8 cellular contexts compared by ENCODE assay signal in genomic region chr3:45972534-45973402, GRCh38. TPM values are rescaled to one million over a fixed set of nuclear protein-coding genes. Genes with fewer than 3 reads are reported as not detected.
DNase-seq lines count a peak whose midpoint lies in the region; ATAC-seq and TF ChIP-seq lines count a peak whose summit lies in the region.

No MANE protein-coding gene starts in this region.

- peak; percentile 34 for DNase-seq in ACHN
- peak; percentile 42 for DNase-seq in UCSD-AML1 (lab: John Stamatoyannopoulos, UW; ENCODE audit: unreplicated experiment)
- DNase-seq in kidney epithelial cell (ENCODE audit: low read depth): peak; percentile 91
- no peak for DNase-seq in NCI-H510A (lab: John Stamatoyannopoulos, UW)
- DNase-seq in NCI-H187 treated with DMSO at 0.1 percent for 48 hours (lab: John Stamatoyannopoulos, UW): no peak
- no peak for DNase-seq in activated CD8-positive, alpha-beta memory T cell treated with anti-CD3 and anti-CD28 coated beads for 24 hours
- no peak for DNase-seq in stimulated activated CD4-positive, alpha-beta T cell treated with anti-CD3 and anti-CD28 coated beads, Interleukin-15, amount 100 ng/mL, for 24 hours

- TF ChIP-seq CTCF in kidney epithelial cell (IDR thresholded peaks at IDR 0.05; ENCODE audit: insufficient read depth, low read length, poor library complexity, severe bottlenecking): no peak

- H3K27me3 ChIP-seq in kidney epithelial cell (ENCODE audit: control insufficient read depth, insufficient read depth, low read length): no peaks in the 10 kb centered on the region

- H3K36me3 ChIP-seq in kidney epithelial cell (ENCODE audit: control insufficient read depth, insufficient read depth, low read length): peaks cover 3% of the 10 kb centered on the region

- no peak overlapping the region for H3K4me3 ChIP-seq in kidney epithelial cell (ENCODE audit: low read depth, low read length)

- in situ Hi-C loops in ACHN (cut with HindIII; ENCODE audit: low pct_ligation_motif_present, low pct_unique_long_range_greater_than_20kb, low sequenced_read_pairs): no loop called here

- ATAC-seq in GM21447 (IDR thresholded peaks at IDR 0.05; ENCODE audit: unreplicated experiment): peak; percentile 80

RNA-seq across cellular contexts. Expression of gene FYCO1, which starts 22.9 kb away (rescaled TPM):
- 26.7 and 32.2 TPM in 2 replicates for total RNA-seq in kidney epithelial cell

RNA-seq across cellular contexts. Expression of gene CXCR6, which starts 29.5 kb away (rescaled TPM):
- not detected in 2 replicates for total RNA-seq in kidney epithelial cell

RNA-seq across cellular contexts. Expression of gene XCR1, which starts 54.5 kb away (rescaled TPM):
- total RNA-seq in kidney epithelial cell: not detected in 2 replicates

Comparison
In these comparisons a context has a peak if more than half of its experiments do, and no peak if none do; other contexts are left out.
1. DNase-seq: peak in ACHN (single experiment), UCSD-AML1 (single experiment) and kidney epithelial cell (single experiment); none in NCI-H510A (single experiment), NCI-H187 treated with DMSO at 0.1 percent for 48 hours (single experiment), activated CD8-positive, alpha-beta memory T cell treated with anti-CD3 and anti-CD28 coated beads for 24 hours (single experiment) and stimulated activated CD4-positive, alpha-beta T cell treated with anti-CD3 and anti-CD28 coated beads, Interleukin-15, amount 100 ng/mL, for 24 hours (single experiment).